Comparison of ENCODE assay signal across 32 cellular contexts in the genomic region with DNA sequence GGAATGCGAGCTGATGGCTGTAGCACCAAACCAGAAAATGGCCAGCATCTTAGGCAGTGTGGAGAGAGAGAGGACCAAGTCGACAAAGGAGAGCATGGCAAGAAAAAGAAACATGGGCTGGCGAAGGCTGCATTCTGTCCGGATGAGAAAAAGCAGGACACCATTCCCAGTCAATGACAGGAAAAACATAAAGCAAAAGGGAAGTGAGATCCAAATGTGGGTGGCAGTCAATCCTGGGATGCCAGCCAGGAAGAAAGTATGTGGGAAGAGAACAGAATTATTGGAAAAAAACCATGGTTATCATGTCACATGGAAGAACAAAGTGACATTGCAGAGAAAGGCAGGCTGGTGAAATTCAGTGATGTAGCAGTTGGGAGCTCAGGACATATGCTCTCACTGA. TPM values are rescaled to one million over a fixed set of nuclear protein-coding genes. Genes with fewer than 3 reads are reported as not detected.
"Had no signal": no experiment of that assay in that cellular context is flagged by ENCODE, and none has a peak within 500 bp of the region (broad histone marks: within the 10 kb centered on the region; RNA-seq: fewer than 3 reads in every experiment).

No MANE protein-coding gene starts in this region.

- H3K4me1 Mint-ChIP-seq: activated CD4-positive, alpha-beta T cell treated with anti-CD3 and anti-CD28 coated beads, Interleukin-2, amount 10 ng/mL, durations not matched to agents 24 days and 14 days; activated naive CD4-positive, alpha-beta T cell treated with anti-CD3 and anti-CD28 coated beads, Interleukin-2, amount 50 U/mL, for 24 hours; activated naive CD8-positive, alpha-beta T cell treated with anti-CD3 and anti-CD28 coated beads, Interleukin-2, amount 10 ng/mL, durations not matched to agents 7 days and 5 days had no signal

- H3K4me3 Mint-ChIP-seq: activated CD4-positive, alpha-beta T cell treated with anti-CD3 and anti-CD28 coated beads, Interleukin-2, amount 10 ng/mL, durations not matched to agents 24 days and 14 days; activated CD8-positive, alpha-beta T cell treated with anti-CD3 and anti-CD28 coated beads for 36 hours; activated naive CD4-positive, alpha-beta T cell treated with anti-CD3 and anti-CD28 coated beads, Interleukin-2, amount 50 U/mL, for 24 hours; activated naive CD8-positive, alpha-beta T cell treated with anti-CD3 and anti-CD28 coated beads, Interleukin-2, amount 10 ng/mL, durations not matched to agents 7 days and 5 days; activated T-cell treated with anti-CD3 and anti-CD28 coated beads, Interleukin-2, amount 50 U/mL, for 72 hours; T-helper 1 cell treated with Interleukin-12 subunit alpha and Interleukin-12 subunit beta and Interleukin-4 antibody, amounts not matched to agents 30 μg/mL and 1 μg/mL, for 36 hours; T-helper 2 cell treated with Interferon-gamma antibody and Interleukin-4, amounts not matched to agents 5 μg/mL and 100 μg/mL, for 36 hours had no signal

- H3K4me1 ChIP-seq: ascending aorta, SJSA1 had no signal

- FAIRE-seq: TTC549 had no signal

- H3K36me3 ChIP-seq: ascending aorta, cardiac muscle cell, SJSA1 had no signal

- H3K36me3 Mint-ChIP-seq: activated naive CD4-positive, alpha-beta T cell treated with anti-CD3 and anti-CD28 coated beads, Interleukin-2, amount 50 U/mL, for 24 hours; activated naive CD8-positive, alpha-beta T cell treated with anti-CD3 and anti-CD28 coated beads, Interleukin-2, amount 10 ng/mL, durations not matched to agents 7 days and 5 days had no signal

- H3K27me3 ChIP-seq: ascending aorta, cardiac muscle cell, SJSA1 had no signal

- H3K27ac ChIP-seq: ascending aorta, cardiac muscle cell, SJSA1 had no signal

- ATAC-seq: activated CD8-positive, alpha-beta T cell treated with anti-CD3 and anti-CD28 coated beads for 36 hours; activated T-cell treated with anti-CD3 and anti-CD28 coated beads, Interleukin-2, amount 50 U/mL, for 72 hours; Panc1 had no signal

- H3K4me3 ChIP-seq: ascending aorta, cardiac muscle cell, SJSA1 had no signal

- H3K9me3 Mint-ChIP-seq: activated CD4-positive, alpha-beta T cell treated with anti-CD3 and anti-CD28 coated beads, Interleukin-2, amount 10 ng/mL, durations not matched to agents 24 days and 14 days; activated CD8-positive, alpha-beta T cell treated with anti-CD3 and anti-CD28 coated beads for 36 hours; activated naive CD4-positive, alpha-beta T cell treated with anti-CD3 and anti-CD28 coated beads, Interleukin-2, amount 50 U/mL, for 24 hours; activated naive CD8-positive, alpha-beta T cell treated with anti-CD3 and anti-CD28 coated beads, Interleukin-2, amount 10 ng/mL, durations not matched to agents 7 days and 5 days; activated T-cell treated with anti-CD3 and anti-CD28 coated beads, Interleukin-2, amount 50 U/mL, for 72 hours; activated T-helper 2 cell treated with anti-CD3 and anti-CD28 coated beads, Interferon-gamma antibody, Interleukin-2, Interleukin-4, amounts not matched to agents 10 μg/mL and 5 μg/mL and 100 μg/mL, durations not matched to agents 14 hours and 24 hours and 36 hours; T-helper 1 cell treated with Interleukin-12 subunit alpha and Interleukin-12 subunit beta and Interleukin-4 antibody, amounts not matched to agents 30 μg/mL and 1 μg/mL, for 36 hours; T-helper 2 cell treated with Interferon-gamma antibody and Interleukin-4, amounts not matched to agents 5 μg/mL and 100 μg/mL, for 36 hours had no signal

- H3K9me3 ChIP-seq: ascending aorta, SJSA1, SK-N-SH had no signal

- H3K27me3 Mint-ChIP-seq: activated CD4-positive, alpha-beta T cell treated with anti-CD3 and anti-CD28 coated beads, Interleukin-2, amount 10 ng/mL, durations not matched to agents 24 days and 14 days; activated naive CD8-positive, alpha-beta T cell treated with anti-CD3 and anti-CD28 coated beads, Interleukin-2, amount 10 ng/mL, durations not matched to agents 7 days and 5 days had no signal

- DNase-seq: activated CD4-positive, alpha-beta T cell treated with anti-CD3 and anti-CD28 coated beads, Interleukin-2, amount 10 ng/mL, durations not matched to agents 24 days and 14 days; activated CD4-positive, alpha-beta T cell treated with anti-CD3 and anti-CD28 coated beads, Interleukin-2, amount 50 U/mL, for 4 hours; activated CD8-positive, alpha-beta T cell treated with anti-CD3 and anti-CD28 coated beads for 36 hours; activated gamma-delta T cell; activated naive CD4-positive, alpha-beta T cell treated with Interleukin-2 at 50 U/mL for 16 hours; activated naive CD8-positive, alpha-beta T cell treated with anti-CD3 and anti-CD28 coated beads, Interleukin-2, amount 10 ng/mL, durations not matched to agents 7 days and 5 days; activated T-cell treated with anti-CD3 and anti-CD28 coated beads, Interleukin-2, amount 50 U/mL, for 1 hour; activated T-cell treated with anti-CD3 and anti-CD28 coated beads, Interleukin-2, amount 50 U/mL, for 72 hours; MM.1S; MV-4-11; NCI-H1092; NCI-H1436 treated with DMSO at 0.1 percent for 48 hours; NCI-H1694 treated with DMSO at 0.1 percent for 48 hours; NCI-H2029; NCI-H345; NCI-H524 treated with DMSO at 0.1 percent for 48 hours; SHP77; SK-N-SH had no signal

- H3K4me2 ChIP-seq: SK-N-SH had no signal

- H3K27ac Mint-ChIP-seq: activated CD4-positive, alpha-beta T cell treated with anti-CD3 and anti-CD28 coated beads, Interleukin-2, amount 10 ng/mL, durations not matched to agents 24 days and 14 days; activated CD8-positive, alpha-beta T cell treated with anti-CD3 and anti-CD28 coated beads for 36 hours; activated naive CD4-positive, alpha-beta T cell treated with anti-CD3 and anti-CD28 coated beads, Interleukin-2, amount 50 U/mL, for 24 hours; activated naive CD8-positive, alpha-beta T cell treated with anti-CD3 and anti-CD28 coated beads, Interleukin-2, amount 10 ng/mL, durations not matched to agents 7 days and 5 days; activated T-cell treated with anti-CD3 and anti-CD28 coated beads, Interleukin-2, amount 50 U/mL, for 72 hours; activated T-helper 2 cell treated with anti-CD3 and anti-CD28 coated beads, Interferon-gamma antibody, Interleukin-2, Interleukin-4, amounts not matched to agents 10 μg/mL and 5 μg/mL and 100 μg/mL, durations not matched to agents 14 hours and 24 hours and 36 hours; T-helper 1 cell treated with Interleukin-12 subunit alpha and Interleukin-12 subunit beta and Interleukin-4 antibody, amounts not matched to agents 30 μg/mL and 1 μg/mL, for 36 hours; T-helper 2 cell treated with Interferon-gamma antibody and Interleukin-4, amounts not matched to agents 5 μg/mL and 100 μg/mL, for 36 hours had no signal

- H3K9ac ChIP-seq: SK-N-SH had no signal

RNA-seq across cellular contexts. Expression of gene OR56A1, which starts 36.9 kb away (rescaled TPM):
- total RNA-seq: activated CD4-positive, alpha-beta T cell treated with anti-CD3 and anti-CD28 coated beads, Interleukin-2, amount 10 ng/mL, durations not matched to agents 24 days and 14 days; activated CD8-positive, alpha-beta memory T cell treated with anti-CD3 and anti-CD28 coated beads for 36 hours; activated CD8-positive, alpha-beta T cell treated with anti-CD3 and anti-CD28 coated beads for 36 hours; activated naive CD8-positive, alpha-beta T cell treated with anti-CD3 and anti-CD28 coated beads, Interleukin-2, amount 10 ng/mL, durations not matched to agents 7 days and 5 days; activated T-cell treated with anti-CD3 and anti-CD28 coated beads, Interleukin-2, amount 50 U/mL, for 72 hours; activated T-helper 2 cell treated with anti-CD3 and anti-CD28 coated beads, Interferon-gamma antibody, Interleukin-2, Interleukin-4, amounts not matched to agents 10 μg/mL and 5 μg/mL and 100 μg/mL, durations not matched to agents 14 hours and 24 hours and 36 hours; ascending aorta; LHCN-M2; NCI-H460; RPMI7951; SJSA1 had no signal
- polyA plus RNA-seq: adipose tissue, cardiac muscle cell, SK-N-SH had no signal

RNA-seq across cellular contexts. Expression of gene OR56B4, which starts 40.0 kb away (rescaled TPM):
- total RNA-seq: activated CD4-positive, alpha-beta T cell treated with anti-CD3 and anti-CD28 coated beads, Interleukin-2, amount 10 ng/mL, durations not matched to agents 24 days and 14 days; activated CD8-positive, alpha-beta memory T cell treated with anti-CD3 and anti-CD28 coated beads for 36 hours; activated CD8-positive, alpha-beta T cell treated with anti-CD3 and anti-CD28 coated beads for 36 hours; activated naive CD8-positive, alpha-beta T cell treated with anti-CD3 and anti-CD28 coated beads, Interleukin-2, amount 10 ng/mL, durations not matched to agents 7 days and 5 days; activated T-cell treated with anti-CD3 and anti-CD28 coated beads, Interleukin-2, amount 50 U/mL, for 72 hours; activated T-helper 2 cell treated with anti-CD3 and anti-CD28 coated beads, Interferon-gamma antibody, Interleukin-2, Interleukin-4, amounts not matched to agents 10 μg/mL and 5 μg/mL and 100 μg/mL, durations not matched to agents 14 hours and 24 hours and 36 hours; ascending aorta; cardiac muscle cell; LHCN-M2; NCI-H460; RPMI7951; SJSA1 had no signal
- polyA plus RNA-seq: adipose tissue, SK-N-SH had no signal
